16 cellular contexts compared by ENCODE assay signal in the genomic region with DNA sequence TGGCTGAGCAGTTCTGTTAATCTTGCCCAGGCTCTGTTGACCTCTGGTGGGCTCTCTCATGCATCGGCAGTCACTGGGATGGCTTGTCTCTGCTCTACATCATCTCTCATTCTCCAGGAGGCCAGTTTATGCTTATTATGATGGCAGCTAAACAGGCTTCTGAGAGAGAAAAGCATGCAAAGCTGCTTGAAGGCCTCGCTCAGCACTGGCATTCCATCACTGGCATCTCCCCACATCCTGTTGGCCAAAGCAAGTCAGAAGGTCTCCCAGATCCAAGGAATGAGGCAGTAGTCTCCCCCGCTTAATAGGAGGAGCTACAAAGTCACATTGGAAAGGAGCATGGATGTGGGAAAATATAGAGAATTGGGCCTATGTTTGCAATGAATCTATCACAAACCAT.
DNase-seq lines count a peak whose midpoint lies in the region; ATAC-seq and TF ChIP-seq lines count a peak whose summit lies in the region.
"Had no signal": no experiment of that assay in that cellular context is flagged by ENCODE, and none has a peak within 500 bp of the region (broad histone marks: within the 10 kb centered on the region; RNA-seq: fewer than 3 reads in every experiment).

No MANE protein-coding gene starts in this region.

- no peaks in the 10 kb centered on the region for H3K9me3 ChIP-seq in mammary epithelial cell (replicated peaks; ENCODE audit: insufficient read depth, low read length)
- H3K9me3 ChIP-seq: Caco-2 had no signal

- H3K36me3 Mint-ChIP-seq in stimulated activated memory B cell treated with anti-CD40 and anti-IgM and Interleukin-4, amounts not matched to agents 10 μg/mL and 1 μg/mL and 100 μg/mL, for 72 hours: peaks cover 7% of the 10 kb centered on the region
- no peaks in the 10 kb centered on the region for H3K36me3 Mint-ChIP-seq in activated CD4-positive, alpha-beta T cell treated with anti-CD3 and anti-CD28 coated beads, Interleukin-2, amount 10 ng/mL, durations not matched to agents 7 days and 5 days (ENCODE audit: low read depth)

- 88% methylated on average over 2 of the region's 3 CpGs for WGBS in mammary epithelial cell (ENCODE audit: low coverage, missing lambda C conversion rate)

- POLR2A ChIA-PET in activated CD4-positive, alpha-beta T cell treated with anti-CD3 and anti-CD28 coated beads, Interleukin-2, amount 10 ng/mL, durations not matched to agents 7 days and 5 days (lab: Charles Lee): no interaction called here

- no peak overlapping the region for H3K9ac ChIP-seq in mammary epithelial cell (ENCODE audit: insufficient read depth, low read length)

- no peak overlapping the region for H3K4me3 Mint-ChIP-seq in stimulated activated memory B cell treated with anti-CD40 and anti-IgM and Interleukin-4, amounts not matched to agents 10 μg/mL and 1 μg/mL and 100 μg/mL, for 72 hours
- no peak overlapping the region for H3K4me3 Mint-ChIP-seq in activated CD4-positive, alpha-beta T cell treated with anti-CD3 and anti-CD28 coated beads, Interleukin-2, amount 10 ng/mL, durations not matched to agents 7 days and 5 days
- H3K4me3 Mint-ChIP-seq: CD4-positive, alpha-beta T cell; H9 had no signal

- TF ChIP-seq CTCF in mammary epithelial cell (conservative IDR thresholded peaks at IDR 0.05 in 1 of 2, IDR thresholded peaks at IDR 0.05 in 1 of 2; ENCODE audit: extremely low read depth in 1 of 2, insufficient read depth in 1 of 2, low read depth in 1 of 2, low read length in 2 of 2): no peak

- H3K27me3 Mint-ChIP-seq in stimulated activated memory B cell treated with anti-CD40 and anti-IgM and Interleukin-4, amounts not matched to agents 10 μg/mL and 1 μg/mL and 100 μg/mL, for 72 hours: no peaks in the 10 kb centered on the region
- H3K27me3 Mint-ChIP-seq in activated CD4-positive, alpha-beta T cell treated with anti-CD3 and anti-CD28 coated beads, Interleukin-2, amount 10 ng/mL, durations not matched to agents 7 days and 5 days: peaks cover 4% of the 10 kb centered on the region

- no peak overlapping the region for H3K4me3 ChIP-seq in mammary epithelial cell (replicated peaks in 1 of 3; ENCODE audit: insufficient read depth in 1 of 3, low read depth in 2 of 3, low read length in 3 of 3)
- H3K4me3 ChIP-seq: GM12878 had no signal

- no peaks in the 10 kb centered on the region for H4K20me1 ChIP-seq in mammary epithelial cell (ENCODE audit: insufficient read depth, low read length)

- no peak overlapping the region for H3K27ac ChIP-seq in mammary epithelial cell (ENCODE audit: insufficient read depth, low read depth, low read length)
- H3K27ac ChIP-seq: C4-2B had no signal

- no peaks in the 10 kb centered on the region for H3K27me3 ChIP-seq in mammary epithelial cell (ENCODE audit: insufficient read depth, low read length)

- no peaks in the 10 kb centered on the region for H3K79me2 ChIP-seq in mammary epithelial cell (ENCODE audit: insufficient read depth, low read length)

- H2AFZ ChIP-seq in mammary epithelial cell (ENCODE audit: low read depth, low read length): no peak overlapping the region

- no peak overlapping the region for H3K4me2 ChIP-seq in mammary epithelial cell (ENCODE audit: insufficient read depth, low read depth, low read length)

- dilution Hi-C loops in mammary epithelial cell (cut with HindIII; ENCODE audit: low sequenced_read_pairs): no loop called here

- no peak for ATAC-seq in stimulated activated memory B cell treated with anti-CD40 and anti-IgM and Interleukin-4, amounts not matched to agents 10 μg/mL and 1 μg/mL and 100 μg/mL, for 72 hours
- ATAC-seq: GM12878 had no signal

- no TSS peak for BruUV-seq in mammary epithelial cell (replicated peaks; lab: Mats Ljungman, UMichigan)

- H3K27ac Mint-ChIP-seq in stimulated activated memory B cell treated with anti-CD40 and anti-IgM and Interleukin-4, amounts not matched to agents 10 μg/mL and 1 μg/mL and 100 μg/mL, for 72 hours: peak overlapping the region; percentile 16
- H3K27ac Mint-ChIP-seq in activated CD4-positive, alpha-beta T cell treated with anti-CD3 and anti-CD28 coated beads, Interleukin-2, amount 10 ng/mL, durations not matched to agents 7 days and 5 days: no peak overlapping the region
- H3K27ac Mint-ChIP-seq: CD4-positive, alpha-beta T cell; H9 had no signal

- no peaks in the 10 kb centered on the region for H3K4me1 ChIP-seq in mammary epithelial cell (ENCODE audit: insufficient read depth, low read length)
- H3K4me1 ChIP-seq: Caco-2 had no signal

- in situ Hi-C loops in SK-MEL-5 (cut with HindIII; ENCODE audit: low pct_unique_long_range_greater_than_20kb, low sequenced_read_pairs): no loop called here
- in situ Hi-C loops in mammary epithelial cell (cut with MboI; ENCODE audit: low sequenced_read_pairs in 2 of 2): no loop called here

- intact Hi-C loops in mammary epithelial cell (cut with micrococcal nuclease): no loop called here

- CTCF ChIA-PET in activated CD4-positive, alpha-beta T cell treated with anti-CD3 and anti-CD28 coated beads, Interleukin-2, amount 10 ng/mL, durations not matched to agents 7 days and 5 days (lab: Charles Lee): no interaction called here
- CTCF ChIA-PET in mammary epithelial cell (lab: Charles Lee; ENCODE audit: low non-redundant PET): no interaction called here

- no peaks in the 10 kb centered on the region for H3K36me3 ChIP-seq in mammary epithelial cell (ENCODE audit: insufficient read depth, low read length)

- H3K9me3 Mint-ChIP-seq in stimulated activated memory B cell treated with anti-CD40 and anti-IgM and Interleukin-4, amounts not matched to agents 10 μg/mL and 1 μg/mL and 100 μg/mL, for 72 hours: peaks cover 9% of the 10 kb centered on the region
- H3K9me3 Mint-ChIP-seq in activated CD4-positive, alpha-beta T cell treated with anti-CD3 and anti-CD28 coated beads, Interleukin-2, amount 10 ng/mL, durations not matched to agents 7 days and 5 days: no peaks in the 10 kb centered on the region
- H3K9me3 Mint-ChIP-seq: CD4-positive, alpha-beta T cell; H9 had no signal

- DNase-seq in HT1080 (ENCODE audit: low read depth) (peak; percentile 34), SK-MEL-5 (ENCODE audit: low read depth, low spot score) (peak; percentile 14), foreskin melanocyte (peak; percentile 69), RPMI8226 (no peak), KG1 (lab: John Stamatoyannopoulos, UW) (no peak), mammary epithelial cell (no peak)
- DNase-seq in activated CD4-positive, alpha-beta T cell treated with anti-CD3 and anti-CD28 coated beads, Interleukin-2, amount 10 ng/mL, durations not matched to agents 7 days and 5 days: no peak
- DNase-seq: ACHN; AML-193; Caco-2; CD4-positive, alpha-beta T cell; GDM1; H9 had no signal

- peaks cover 8% of the 10 kb centered on the region for H3K4me1 Mint-ChIP-seq in stimulated activated memory B cell treated with anti-CD40 and anti-IgM and Interleukin-4, amounts not matched to agents 10 μg/mL and 1 μg/mL and 100 μg/mL, for 72 hours
- H3K4me1 Mint-ChIP-seq in activated CD4-positive, alpha-beta T cell treated with anti-CD3 and anti-CD28 coated beads, Interleukin-2, amount 10 ng/mL, durations not matched to agents 7 days and 5 days: no peaks in the 10 kb centered on the region

Comparison
In these comparisons a context has a peak if more than half of its experiments do, and no peak if none do; other contexts are left out.
1. DNase-seq: peak in HT1080 (single experiment), SK-MEL-5 (single experiment) and foreskin melanocyte (single experiment); none in RPMI8226 (single experiment), activated CD4-positive, alpha-beta T cell treated with anti-CD3 and anti-CD28 coated beads, Interleukin-2, amount 10 ng/mL, durations not matched to agents 7 days and 5 days (single experiment), KG1 (single experiment) and mammary epithelial cell (single experiment).